29 cellular contexts compared by ENCODE assay signal in genomic region chr15:56361978-56362377, GRCh38.
"Had no signal": no experiment of that assay in that cellular context is flagged by ENCODE, and none has a peak within 500 bp of the region (broad histone marks: within the 10 kb centered on the region; RNA-seq: fewer than 3 reads in every experiment).

No MANE protein-coding gene starts in this region.

- H3K36me3 ChIP-seq: colonic mucosa, esophagus muscularis mucosa, esophagus squamous epithelium, gastrocnemius medialis, gastroesophageal sphincter, heart left ventricle, heart right ventricle had no signal

- ATAC-seq: effector memory CD8-positive, alpha-beta T cell; esophagus mucosa; foreskin keratinocyte; gastrocnemius medialis; gastroesophageal sphincter; heart left ventricle; heart right ventricle had no signal

- H3K27ac ChIP-seq: colonic mucosa, coronary artery, dorsolateral prefrontal cortex, epithelial cell of prostate, esophagus muscularis mucosa, esophagus squamous epithelium, foreskin keratinocyte, gastrocnemius medialis, gastroesophageal sphincter, heart left ventricle, heart right ventricle had no signal

- H3K27me3 ChIP-seq: colonic mucosa, dorsolateral prefrontal cortex, esophagus muscularis mucosa, esophagus squamous epithelium, foreskin keratinocyte, gastrocnemius medialis, gastroesophageal sphincter, heart left ventricle had no signal

- H3K9me3 Mint-ChIP-seq: dendritic cell treated with granulocyte-macrophage colony-stimulating factor and Interleukin-4, amounts not matched to agents 40 ng/mL and 50 ng/mL, for 4 days had no signal

- H3K4me3 Mint-ChIP-seq: dendritic cell treated with granulocyte-macrophage colony-stimulating factor and Interleukin-4, amounts not matched to agents 40 ng/mL and 50 ng/mL, for 4 days; effector memory CD8-positive, alpha-beta T cell; endodermal cell had no signal

- DNase-seq: colonic mucosa; cortex of kidney; dermis blood vessel endothelial cell; dorsolateral prefrontal cortex; effector CD4-positive, alpha-beta T cell; effector CD8-positive, alpha-beta T cell; effector memory CD4-positive, alpha-beta T cell; effector memory CD8-positive, alpha-beta T cell; endodermal cell; erythroblast; esophagus squamous epithelium; foreskin fibroblast; foreskin keratinocyte; foreskin melanocyte; gastrocnemius medialis; glutamatergic neuron; head of caudate nucleus; heart left ventricle; heart right ventricle had no signal

- H3K9me3 ChIP-seq: colonic mucosa, esophagus muscularis mucosa, gastrocnemius medialis had no signal

- H3K4me3 ChIP-seq: colonic mucosa, coronary artery, dorsolateral prefrontal cortex, esophagus muscularis mucosa, esophagus squamous epithelium, gastrocnemius medialis, gastroesophageal sphincter, heart left ventricle, heart right ventricle had no signal

- H3K4me1 ChIP-seq: colonic mucosa had no signal

- H3K27ac Mint-ChIP-seq: dendritic cell treated with granulocyte-macrophage colony-stimulating factor and Interleukin-4, amounts not matched to agents 40 ng/mL and 50 ng/mL, for 4 days; effector memory CD8-positive, alpha-beta T cell; endodermal cell had no signal

- FAIRE-seq: colon, endometrium, endothelial cell of umbilical vein, frontal cortex had no signal
